In the genomic region with DNA sequence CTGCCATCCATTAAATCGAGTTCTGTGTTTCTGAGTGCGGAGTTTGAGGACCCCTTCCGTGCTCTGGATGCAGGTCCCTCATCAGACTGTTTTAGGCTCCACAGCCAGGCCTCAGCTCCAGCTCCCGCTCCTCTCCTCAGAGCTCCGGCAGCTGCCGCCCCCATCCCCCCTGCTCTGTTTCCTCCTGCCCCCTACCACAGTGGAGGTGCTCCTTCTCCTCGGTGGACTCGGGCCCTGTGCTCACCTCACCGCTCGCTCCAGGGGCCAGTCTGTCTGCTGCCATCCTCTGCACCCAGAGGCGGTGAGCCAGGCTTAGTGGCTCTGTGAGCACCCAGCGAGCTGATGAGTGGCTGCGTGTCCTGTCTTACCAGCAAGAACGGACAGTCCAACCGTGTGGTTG, we compare ENCODE assay signal across 1 cellular context.
TF ChIP-seq lines count a peak whose summit lies in the region.

No MANE protein-coding gene starts in this region.

TF ChIP-seq in GM23338, 12 proteins besides CTCF, POLR2A, EP300 and RAD21 (continued from another document):
- TF ChIP-seq, protein P1, sequence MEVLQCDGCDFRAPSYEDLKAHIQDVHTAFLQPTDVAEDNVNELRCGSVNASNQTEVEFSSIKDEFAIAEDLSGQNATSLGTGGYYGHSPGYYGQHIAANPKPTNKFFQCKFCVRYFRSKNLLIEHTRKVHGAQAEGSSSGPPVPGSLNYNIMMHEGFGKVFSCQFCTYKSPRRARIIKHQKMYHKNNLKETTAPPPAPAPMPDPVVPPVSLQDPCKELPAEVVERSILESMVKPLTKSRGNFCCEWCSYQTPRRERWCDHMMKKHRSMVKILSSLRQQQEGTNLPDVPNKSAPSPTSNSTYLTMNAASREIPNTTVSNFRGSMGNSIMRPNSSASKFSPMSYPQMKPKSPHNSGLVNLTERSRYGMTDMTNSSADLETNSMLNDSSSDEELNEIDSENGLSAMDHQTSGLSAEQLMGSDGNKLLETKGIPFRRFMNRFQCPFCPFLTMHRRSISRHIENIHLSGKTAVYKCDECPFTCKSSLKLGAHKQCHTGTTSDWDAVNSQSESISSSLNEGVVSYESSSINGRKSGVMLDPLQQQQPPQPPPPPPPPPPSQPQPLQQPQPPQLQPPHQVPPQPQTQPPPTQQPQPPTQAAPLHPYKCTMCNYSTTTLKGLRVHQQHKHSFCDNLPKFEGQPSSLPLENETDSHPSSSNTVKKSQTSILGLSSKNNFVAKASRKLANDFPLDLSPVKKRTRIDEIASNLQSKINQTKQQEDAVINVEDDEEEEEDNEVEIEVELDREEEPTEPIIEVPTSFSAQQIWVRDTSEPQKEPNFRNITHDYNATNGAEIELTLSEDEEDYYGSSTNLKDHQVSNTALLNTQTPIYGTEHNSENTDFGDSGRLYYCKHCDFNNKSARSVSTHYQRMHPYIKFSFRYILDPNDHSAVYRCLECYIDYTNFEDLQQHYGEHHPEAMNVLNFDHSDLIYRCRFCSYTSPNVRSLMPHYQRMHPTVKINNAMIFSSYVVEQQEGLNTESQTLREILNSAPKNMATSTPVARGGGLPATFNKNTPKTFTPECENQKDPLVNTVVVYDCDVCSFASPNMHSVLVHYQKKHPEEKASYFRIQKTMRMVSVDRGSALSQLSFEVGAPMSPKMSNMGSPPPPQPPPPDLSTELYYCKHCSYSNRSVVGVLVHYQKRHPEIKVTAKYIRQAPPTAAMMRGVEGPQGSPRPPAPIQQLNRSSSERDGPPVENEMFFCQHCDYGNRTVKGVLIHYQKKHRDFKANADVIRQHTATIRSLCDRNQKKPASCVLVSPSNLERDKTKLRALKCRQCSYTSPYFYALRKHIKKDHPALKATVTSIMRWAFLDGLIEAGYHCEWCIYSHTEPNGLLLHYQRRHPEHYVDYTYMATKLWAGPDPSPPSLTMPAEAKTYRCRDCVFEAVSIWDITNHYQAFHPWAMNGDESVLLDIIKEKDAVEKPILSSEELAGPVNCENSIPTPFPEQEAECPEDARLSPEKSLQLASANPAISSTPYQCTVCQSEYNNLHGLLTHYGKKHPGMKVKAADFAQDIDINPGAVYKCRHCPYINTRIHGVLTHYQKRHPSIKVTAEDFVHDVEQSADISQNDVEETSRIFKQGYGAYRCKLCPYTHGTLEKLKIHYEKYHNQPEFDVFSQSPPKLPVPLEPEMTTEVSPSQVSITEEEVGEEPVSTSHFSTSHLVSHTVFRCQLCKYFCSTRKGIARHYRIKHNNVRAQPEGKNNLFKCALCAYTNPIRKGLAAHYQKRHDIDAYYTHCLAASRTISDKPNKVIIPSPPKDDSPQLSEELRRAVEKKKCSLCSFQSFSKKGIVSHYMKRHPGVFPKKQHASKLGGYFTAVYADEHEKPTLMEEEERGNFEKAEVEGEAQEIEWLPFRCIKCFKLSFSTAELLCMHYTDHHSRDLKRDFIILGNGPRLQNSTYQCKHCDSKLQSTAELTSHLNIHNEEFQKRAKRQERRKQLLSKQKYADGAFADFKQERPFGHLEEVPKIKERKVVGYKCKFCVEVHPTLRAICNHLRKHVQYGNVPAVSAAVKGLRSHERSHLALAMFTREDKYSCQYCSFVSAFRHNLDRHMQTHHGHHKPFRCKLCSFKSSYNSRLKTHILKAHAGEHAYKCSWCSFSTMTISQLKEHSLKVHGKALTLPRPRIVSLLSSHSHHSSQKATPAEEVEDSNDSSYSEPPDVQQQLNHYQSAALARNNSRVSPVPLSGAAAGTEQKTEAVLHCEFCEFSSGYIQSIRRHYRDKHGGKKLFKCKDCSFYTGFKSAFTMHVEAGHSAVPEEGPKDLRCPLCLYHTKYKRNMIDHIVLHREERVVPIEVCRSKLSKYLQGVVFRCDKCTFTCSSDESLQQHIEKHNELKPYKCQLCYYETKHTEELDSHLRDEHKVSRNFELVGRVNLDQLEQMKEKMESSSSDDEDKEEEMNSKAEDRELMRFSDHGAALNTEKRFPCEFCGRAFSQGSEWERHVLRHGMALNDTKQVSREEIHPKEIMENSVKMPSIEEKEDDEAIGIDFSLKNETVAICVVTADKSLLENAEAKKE (CRISPR knock-in tag; IDR thresholded peaks at IDR 0.05), result no peak
- TF ChIP-seq POLR2AphosphoS5 (IDR thresholded peaks at IDR 0.05; ENCODE audit: low read depth), result no peak
- no peak for TF ChIP-seq STAT1 (IDR thresholded peaks at IDR 0.05; ENCODE audit: unreplicated experiment)
